Comparison of ENCODE assay signal across 8 cellular contexts in genomic region chr18:35497334-35498197, GRCh38. TPM values are rescaled to one million over a fixed set of nuclear protein-coding genes. Genes with fewer than 3 reads are reported as not detected.
DNase-seq lines count a peak whose midpoint lies in the region; ATAC-seq, FAIRE-seq and TF ChIP-seq lines count a peak whose summit lies in the region.

A gene with protein sequence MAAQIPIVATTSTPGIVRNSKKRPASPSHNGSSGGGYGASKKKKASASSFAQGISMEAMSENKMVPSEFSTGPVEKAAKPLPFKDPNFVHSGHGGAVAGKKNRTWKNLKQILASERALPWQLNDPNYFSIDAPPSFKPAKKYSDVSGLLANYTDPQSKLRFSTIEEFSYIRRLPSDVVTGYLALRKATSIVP (minus strand): TSS chr18:35497960. CDS start chr18:35497874, 86 bp downstream.

- H3K27me3 Mint-ChIP-seq in activated naive CD4-positive, alpha-beta T cell treated with anti-CD3 and anti-CD28 coated beads for 36 hours (ENCODE audit: low read depth), result no peaks in the 10 kb centered on the region

- no peak for TF ChIP-seq CTCF in GM06990 (IDR thresholded peaks at IDR 0.05; ENCODE audit: insufficient read depth, low read length, poor library complexity, severe bottlenecking)
- no peak for TF ChIP-seq CTCF in NB4 (IDR thresholded peaks at IDR 0.05; ENCODE audit: low read depth, low read length)
- TF ChIP-seq CTCF in neutrophil (IDR thresholded peaks at IDR 0.05), result peak; percentile 41

- H3K36me3 Mint-ChIP-seq in activated naive CD4-positive, alpha-beta T cell treated with anti-CD3 and anti-CD28 coated beads for 36 hours (ENCODE audit: low read depth), result no peaks in the 10 kb centered on the region

- FAIRE-seq in frontal cortex (lab: Jason Lieb, UNC), result no peak

- peak within 1 kb of the TSS; percentile 96 for H3K4me3 Mint-ChIP-seq in activated naive CD4-positive, alpha-beta T cell treated with anti-CD3 and anti-CD28 coated beads for 36 hours

- peak; percentile 93 for ATAC-seq in HG02571 (IDR thresholded peaks at IDR 0.05; ENCODE audit: unreplicated experiment)

- no peaks in the 10 kb centered on the region for H3K9me3 Mint-ChIP-seq in activated naive CD4-positive, alpha-beta T cell treated with anti-CD3 and anti-CD28 coated beads for 36 hours

- H3K4me1 Mint-ChIP-seq in activated naive CD4-positive, alpha-beta T cell treated with anti-CD3 and anti-CD28 coated beads for 36 hours (ENCODE audit: low read depth), result peaks cover 23% of the 10 kb centered on the region

- H3K9me3 ChIP-seq in neutrophil, result no peaks in the 10 kb centered on the region

- H3K27ac Mint-ChIP-seq in activated naive CD4-positive, alpha-beta T cell treated with anti-CD3 and anti-CD28 coated beads for 36 hours, result peak within 1 kb of the TSS; percentile 99

- H3K4me3 ChIP-seq in GM06990 (replicated peaks; ENCODE audit: low read depth, low read length) (peak within 1 kb of the TSS; percentile 81), NB4 (ENCODE audit: low read depth, low read length) (peak within 1 kb of the TSS; percentile 88), neutrophil (ENCODE audit: low read depth in 1 of 2, low read length in 1 of 2) (peak within 1 kb of the TSS; percentile 71 to 89)

- peaks cover 40 to 45% of the 10 kb centered on the region in 2 experiments for H3K4me1 ChIP-seq in neutrophil (ENCODE audit: control insufficient read depth in 1 of 2, insufficient read depth in 1 of 2, low read depth in 1 of 2, low read length in 1 of 2)

- H3K36me3 ChIP-seq in GM06990 (ENCODE audit: control insufficient read depth, insufficient read depth, low read length) (no peaks in the 10 kb centered on the region), neutrophil (no peaks in the 10 kb centered on the region)

- H3K27me3 ChIP-seq in GM06990 (replicated peaks; ENCODE audit: control insufficient read depth, insufficient read depth, low read length), result no peaks in the 10 kb centered on the region
- no peaks in the 10 kb centered on the region for H3K27me3 ChIP-seq in neutrophil

- peak; percentile 95 for TF ChIP-seq POLR2A in NB4 (IDR thresholded peaks at IDR 0.05; ENCODE audit: extremely low read depth, insufficient read length)

- intact Hi-C loops in activated naive CD4-positive, alpha-beta T cell treated with anti-CD3 and anti-CD28 coated beads for 36 hours (cut with micrococcal nuclease), result loop anchor here (1.0 to 5.0 kb wide), 17 partner anchors 13 to 1331 kb away; partner anchors contain the start of genes ELP2, KIAA1328, MAPRE2 and RMP24

- H3K27ac ChIP-seq in neutrophil (peak within 1 kb of the TSS; percentile 98), substantia nigra (ENCODE audit: low read depth, low read length, poor library complexity, severe bottlenecking) (peak within 1 kb of the TSS; percentile 90)

- DNase-seq in GM06990 (ENCODE audit: extremely low read depth, insufficient read length) (peak; percentile 99), NB4 (ENCODE audit: low read depth) (peak; percentile 94), SK-N-DZ (ENCODE audit: low spot score) (peak; percentile 92), frontal cortex (ENCODE audit: low spot score in 2 of 2) (peak; percentile 79 to 88), substantia nigra (lab: John Stamatoyannopoulos, UW) (peak; percentile 46 to 97 (median 87))
- DNase-seq in activated naive CD4-positive, alpha-beta T cell treated with anti-CD3 and anti-CD28 coated beads for 36 hours, result peak; percentile 93

- CTCF ChIA-PET in activated naive CD4-positive, alpha-beta T cell treated with anti-CD3 and anti-CD28 coated beads for 36 hours (lab: Charles Lee), result interaction anchor here (1.3 to 1.9 kb wide), 2 partner anchors 89 to 111 kb away, joined by 4 to 6 read pairs; no protein-coding TSS in a partner anchor

RNA-seq across cellular contexts. Expression of the gene that starts here (rescaled TPM):
- 3.7 and 7.2 TPM in 2 replicates for polyA plus RNA-seq in SK-N-DZ (2014; cell fraction: cytosol; rRNA removed)
- polyA plus RNA-seq in SK-N-DZ (2014; cell fraction: nucleus; rRNA removed), result 8.6 and 29.1 TPM in 2 replicates
- total RNA-seq in activated naive CD4-positive, alpha-beta T cell treated with anti-CD3 and anti-CD28 coated beads for 36 hours, result 10 to 100 TPM; 34.4 to 36.6 TPM
- 7.3 TPM for total RNA-seq in frontal cortex

Comparison
In these comparisons a context has a peak if more than half of its experiments do, and no peak if none do; other contexts are left out.
1. Peak in every context shown above with its lines: DNase-seq, ATAC-seq, H3K4me3 ChIP-seq and H3K27ac ChIP-seq.